Comparison of ENCODE assay signal across 17 cellular contexts in the genomic region with DNA sequence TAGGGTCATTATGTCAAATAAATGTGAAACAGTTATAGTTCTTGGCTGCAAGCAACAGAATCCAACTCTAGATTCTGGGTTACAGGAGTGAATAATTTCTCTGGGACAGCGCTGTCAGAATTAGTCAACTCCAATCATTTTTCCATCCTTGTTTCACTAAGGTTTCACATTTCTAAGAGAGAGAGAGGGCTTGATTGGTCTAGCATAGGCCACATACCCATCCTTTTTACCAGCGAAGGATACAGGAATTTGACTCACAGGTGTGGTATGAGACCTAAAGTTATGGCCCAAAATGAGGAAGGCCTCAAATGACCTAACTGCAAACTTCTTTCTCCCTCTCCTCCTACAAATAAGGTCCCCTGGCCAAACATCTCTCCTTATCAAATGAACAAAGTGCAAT. TPM values are rescaled to one million over a fixed set of nuclear protein-coding genes. Genes with fewer than 3 reads are reported as not detected.
DNase-seq lines count a peak whose midpoint lies in the region; ATAC-seq lines count a peak whose summit lies in the region.
"Had no signal": no experiment of that assay in that cellular context is flagged by ENCODE, and none has a peak within 500 bp of the region (broad histone marks: within the 10 kb centered on the region; RNA-seq: fewer than 3 reads in every experiment).

No MANE protein-coding gene starts in this region.

- no peak overlapping the region for H3K4me3 Mint-ChIP-seq in activated CD4-positive, alpha-beta T cell treated with anti-CD3 and anti-CD28 coated beads for 36 hours
- no peak overlapping the region for H3K4me3 Mint-ChIP-seq in activated T-helper 2 cell treated with anti-CD3 and anti-CD28 coated beads, Interferon-gamma antibody, Interleukin-2, Interleukin-4, amounts not matched to agents 10 μg/mL and 5 μg/mL and 100 μg/mL, durations not matched to agents 14 hours and 24 hours and 36 hours (ENCODE audit: low read depth)
- H3K4me3 Mint-ChIP-seq: CD14-positive monocyte; CD8-positive, alpha-beta T cell; GM23338 had no signal

- no peak for DNase-seq in activated CD4-positive, alpha-beta T cell treated with anti-CD3 and anti-CD28 coated beads for 36 hours
- DNase-seq in activated CD4-positive, alpha-beta T cell treated with anti-CD3 and anti-CD28 coated beads, Interleukin-2, amount 50 U/mL, for 4 hours: no peak
- DNase-seq in activated naive CD4-positive, alpha-beta T cell treated with anti-CD3 and anti-CD28 coated beads, Interleukin-2, amount 50 U/mL, for 72 hours (ENCODE audit: low spot score in 2 of 2): no peak
- DNase-seq in activated naive CD4-positive, alpha-beta T cell treated with Interleukin-2 at 50 U/mL for 16 hours: no peak
- DNase-seq in activated T-helper 2 cell treated with anti-CD3 and anti-CD28 coated beads, Interferon-gamma antibody, Interleukin-2, Interleukin-4, amounts not matched to agents 10 μg/mL and 5 μg/mL and 100 μg/mL, durations not matched to agents 14 hours and 24 hours and 36 hours (ENCODE audit: low spot score): no peak
- no peak for DNase-seq in activated CD4-positive, CD25-positive, alpha-beta regulatory T cell (lab: John Stamatoyannopoulos, UW)
- DNase-seq in NCI-H748 (lab: John Stamatoyannopoulos, UW; ENCODE audit: unreplicated experiment): no peak
- DNase-seq: CD8-positive, alpha-beta T cell; COR-L47; DMS153; DMS79 treated with DMSO at 0.1 percent for 48 hours; EL; H7 had no signal

- intact Hi-C loops in activated CD4-positive, alpha-beta T cell treated with anti-CD3 and anti-CD28 coated beads for 36 hours (cut with DNase I, micrococcal nuclease): loop anchor here (1.0 to 5.0 kb wide), 3 partner anchors 93 to 108 kb away; a partner anchor contains a TSS
- intact Hi-C loops in activated T-helper 2 cell treated with anti-CD3 and anti-CD28 coated beads, Interferon-gamma antibody, Interleukin-2, Interleukin-4, amounts not matched to agents 10 μg/mL and 5 μg/mL and 100 μg/mL, durations not matched to agents 14 hours and 24 hours and 36 hours (cut with micrococcal nuclease): loop anchor here (1.0 to 5.0 kb wide), 5 partner anchors 73 to 623 kb away; no protein-coding TSS in a partner anchor

- H3K27ac Mint-ChIP-seq in activated CD4-positive, alpha-beta T cell treated with anti-CD3 and anti-CD28 coated beads for 36 hours: peak overlapping the region; percentile 7
- H3K27ac Mint-ChIP-seq in activated naive CD4-positive, alpha-beta T cell treated with anti-CD3 and anti-CD28 coated beads, Interleukin-2, amount 50 U/mL, for 72 hours: peak overlapping the region in 1 of 2 donors; percentile 66
- H3K27ac Mint-ChIP-seq in activated T-helper 2 cell treated with anti-CD3 and anti-CD28 coated beads, Interferon-gamma antibody, Interleukin-2, Interleukin-4, amounts not matched to agents 10 μg/mL and 5 μg/mL and 100 μg/mL, durations not matched to agents 14 hours and 24 hours and 36 hours: peak overlapping the region; percentile 26
- H3K27ac Mint-ChIP-seq: CD14-positive monocyte; CD8-positive, alpha-beta T cell; GM23338 had no signal

- no peaks in the 10 kb centered on the region for H3K27me3 Mint-ChIP-seq in activated CD4-positive, alpha-beta T cell treated with anti-CD3 and anti-CD28 coated beads for 36 hours
- H3K27me3 Mint-ChIP-seq in activated T-helper 2 cell treated with anti-CD3 and anti-CD28 coated beads, Interferon-gamma antibody, Interleukin-2, Interleukin-4, amounts not matched to agents 10 μg/mL and 5 μg/mL and 100 μg/mL, durations not matched to agents 14 hours and 24 hours and 36 hours (ENCODE audit: low read depth): no peaks in the 10 kb centered on the region

- CTCF ChIA-PET in activated CD4-positive, alpha-beta T cell treated with anti-CD3 and anti-CD28 coated beads for 36 hours (lab: Charles Lee): no interaction called here

- no peaks in the 10 kb centered on the region for H3K9me3 Mint-ChIP-seq in activated CD4-positive, alpha-beta T cell treated with anti-CD3 and anti-CD28 coated beads for 36 hours (ENCODE audit: low read depth)
- no peaks in the 10 kb centered on the region for H3K9me3 Mint-ChIP-seq in activated naive CD4-positive, alpha-beta T cell treated with anti-CD3 and anti-CD28 coated beads, Interleukin-2, amount 50 U/mL, for 72 hours
- no peaks in the 10 kb centered on the region for H3K9me3 Mint-ChIP-seq in activated T-helper 2 cell treated with anti-CD3 and anti-CD28 coated beads, Interferon-gamma antibody, Interleukin-2, Interleukin-4, amounts not matched to agents 10 μg/mL and 5 μg/mL and 100 μg/mL, durations not matched to agents 14 hours and 24 hours and 36 hours
- H3K9me3 Mint-ChIP-seq: CD8-positive, alpha-beta T cell; GM23338 had no signal

- peaks cover 40% of the 10 kb centered on the region for H3K4me1 Mint-ChIP-seq in activated CD4-positive, alpha-beta T cell treated with anti-CD3 and anti-CD28 coated beads for 36 hours
- peaks cover 43% of the 10 kb centered on the region for H3K4me1 Mint-ChIP-seq in activated T-helper 2 cell treated with anti-CD3 and anti-CD28 coated beads, Interferon-gamma antibody, Interleukin-2, Interleukin-4, amounts not matched to agents 10 μg/mL and 5 μg/mL and 100 μg/mL, durations not matched to agents 14 hours and 24 hours and 36 hours (ENCODE audit: low read depth)
- H3K4me1 Mint-ChIP-seq: CD14-positive monocyte, GM23338 had no signal

- H3K36me3 Mint-ChIP-seq in activated CD4-positive, alpha-beta T cell treated with anti-CD3 and anti-CD28 coated beads for 36 hours (ENCODE audit: low read depth): no peaks in the 10 kb centered on the region
- H3K36me3 Mint-ChIP-seq in activated naive CD4-positive, alpha-beta T cell treated with anti-CD3 and anti-CD28 coated beads, Interleukin-2, amount 50 U/mL, for 72 hours: no peaks in the 10 kb centered on the region
- no peaks in the 10 kb centered on the region for H3K36me3 Mint-ChIP-seq in activated T-helper 2 cell treated with anti-CD3 and anti-CD28 coated beads, Interferon-gamma antibody, Interleukin-2, Interleukin-4, amounts not matched to agents 10 μg/mL and 5 μg/mL and 100 μg/mL, durations not matched to agents 14 hours and 24 hours and 36 hours (ENCODE audit: low read depth)
- H3K36me3 Mint-ChIP-seq: CD14-positive monocyte; CD8-positive, alpha-beta T cell had no signal

- POLR2A ChIA-PET in activated CD4-positive, alpha-beta T cell treated with anti-CD3 and anti-CD28 coated beads for 36 hours (lab: Charles Lee): no interaction called here

- ATAC-seq in activated CD4-positive, alpha-beta T cell treated with anti-CD3 and anti-CD28 coated beads for 36 hours: peak; percentile 55
- ATAC-seq in activated naive CD4-positive, alpha-beta T cell treated with anti-CD3 and anti-CD28 coated beads, Interleukin-2, amount 50 U/mL, for 72 hours: peak; percentile 61 to 76
- ATAC-seq: CD8-positive, alpha-beta T cell; GM23338 had no signal

RNA-seq across cellular contexts. Expression of a gene that starts 25.5 kb away (rescaled TPM):
- not detected for total RNA-seq in activated CD4-positive, alpha-beta T cell treated with anti-CD3 and anti-CD28 coated beads for 36 hours
- not detected for total RNA-seq in activated naive CD4-positive, alpha-beta T cell treated with anti-CD3 and anti-CD28 coated beads, Interleukin-2, amount 50 U/mL, for 72 hours
- total RNA-seq in activated T-helper 2 cell treated with anti-CD3 and anti-CD28 coated beads, Interferon-gamma antibody, Interleukin-2, Interleukin-4, amounts not matched to agents 10 μg/mL and 5 μg/mL and 100 μg/mL, durations not matched to agents 14 hours and 24 hours and 36 hours: not detected in 2 replicates
- total RNA-seq: A673; CD8-positive, alpha-beta T cell; HT-29 had no signal
